Comparison of ENCODE assay signal across 9 cellular contexts in genomic region chrX:152821145-152821765, GRCh38. TPM values are rescaled to one million over a fixed set of nuclear protein-coding genes. Genes with fewer than 3 reads are reported as not detected.
DNase-seq lines count a peak whose midpoint lies in the region; ATAC-seq and TF ChIP-seq lines count a peak whose summit lies in the region.
"Had no signal": no experiment of that assay in that cellular context is flagged by ENCODE, and none has a peak within 500 bp of the region (broad histone marks: within the 10 kb centered on the region; RNA-seq: fewer than 3 reads in every experiment).

No MANE protein-coding gene starts in this region.

- in situ Hi-C loops in Caki2 (cut with HindIII; ENCODE audit: low pct_unique_long_range_greater_than_20kb, low sequenced_read_pairs) = no loop called here

- no peak overlapping the region for H3K4me3 ChIP-seq in dorsolateral prefrontal cortex
- H3K4me3 ChIP-seq: vagina had no signal

- peaks cover 0 to 67% (median 24%) of the 10 kb centered on the region in 45 donors for H3K27me3 ChIP-seq in dorsolateral prefrontal cortex
- H3K27me3 ChIP-seq: vagina had no signal

- DNase-seq in Caki2 (ENCODE audit: low read depth) (peak; percentile 6), NCI-H82 treated with DMSO at 0.1 percent for 48 hours (lab: John Stamatoyannopoulos, UW; ENCODE audit: unreplicated experiment) (peak; percentile 5), dorsolateral prefrontal cortex (no peak), renal cortical epithelial cell (ENCODE audit: low read depth) (peak; percentile 29), activated T-cell treated with anti-CD3 and anti-CD28 coated beads for 4 hours (no peak), hippocampal formation (lab: John Stamatoyannopoulos, UW) (no peak)

- no peak overlapping the region for H3K27ac ChIP-seq in dorsolateral prefrontal cortex
- H3K27ac ChIP-seq: vagina had no signal

- intact Hi-C loops in dorsolateral prefrontal cortex (cut with DNase I) = no loop called here

- ATAC-seq in GM19467 (IDR thresholded peaks at IDR 0.05; ENCODE audit: unreplicated experiment) = peak; percentile 54
- no peak for ATAC-seq in GM21447 (IDR thresholded peaks at IDR 0.05; ENCODE audit: unreplicated experiment)

- TF ChIP-seq CTCF in dorsolateral prefrontal cortex (IDR thresholded peaks at IDR 0.05 in 54 of 56, conservative IDR thresholded peaks at IDR 0.05 in 2 of 56; ENCODE audit: low read depth in 1 of 56, partially characterized antibody in 56 of 56) = peak in 48 of 56 donors; percentile 23 to 61 (median 47)

RNA-seq across cellular contexts. Expression of gene CETN2, which starts 9.3 kb away (rescaled TPM):
- total RNA-seq in Caki2 (2014; rRNA removed; shearing (Covaris generic); ENCODE audit: low replicate concordance) = 74.5 and 76.6 TPM in 2 replicates
- 10 to 100 TPM; 19.4 to 43.5 (median 31.8) TPM for total RNA-seq in dorsolateral prefrontal cortex
- 47.8 and 81.1 TPM in 2 replicates for total RNA-seq in renal cortical epithelial cell

RNA-seq across cellular contexts. Expression of gene NSDHL, which starts 9.6 kb away (rescaled TPM):
- 32.1 and 33.7 TPM in 2 replicates for total RNA-seq in Caki2 (2014; rRNA removed; shearing (Covaris generic); ENCODE audit: low replicate concordance)
- total RNA-seq in dorsolateral prefrontal cortex (10 to 100 TPM in 119 of 120 experiments, 1 to 10 TPM in 1; 6.2 to 24.5 (median 15.9) TPM), renal cortical epithelial cell (15.6 and 24.1 TPM in 2 replicates)

RNA-seq across cellular contexts. Expression of gene MAGEA6, which starts 51.8 kb away (rescaled TPM):
- total RNA-seq in Caki2 (2014; rRNA removed; shearing (Covaris generic); ENCODE audit: low replicate concordance) = not detected in 2 replicates
- total RNA-seq in dorsolateral prefrontal cortex (not detected), renal cortical epithelial cell (not detected in 2 replicates)
- total RNA-seq: vagina had no signal

Comparison
In these comparisons a context has a peak if more than half of its experiments do, and no peak if none do; other contexts are left out.
1. DNase-seq: peak in Caki2 (single experiment), NCI-H82 treated with DMSO at 0.1 percent for 48 hours (single experiment) and renal cortical epithelial cell (single experiment); none in dorsolateral prefrontal cortex (0 of 10), activated T-cell treated with anti-CD3 and anti-CD28 coated beads for 4 hours (single experiment) and hippocampal formation (0 of 2).